ENCODE assay signal across 21 cellular contexts in the genomic region with DNA sequence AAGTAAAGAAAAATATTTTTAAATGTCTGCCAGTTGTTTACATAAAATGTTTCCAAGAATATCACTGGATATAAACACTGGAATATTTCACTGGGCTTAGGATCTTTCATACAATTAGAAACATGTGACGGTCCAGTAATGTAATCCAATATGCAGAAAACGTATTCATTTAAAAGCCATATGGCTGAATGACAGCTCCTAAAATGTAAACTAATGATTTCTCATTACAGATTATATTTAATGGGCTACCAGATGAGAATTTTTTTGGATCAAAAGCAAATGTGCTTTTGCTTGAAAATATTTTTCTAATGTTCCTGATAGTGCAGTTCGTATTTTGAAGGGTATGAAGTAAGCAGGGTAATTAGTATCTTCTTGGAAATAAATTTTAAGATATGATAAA.
A peak's percentile ranks its signal among the peaks of the same experiment; 100 is the strongest.
DNase-seq lines count a peak whose midpoint lies in the region; ATAC-seq and TF ChIP-seq lines count a peak whose summit lies in the region.
"Had no signal": no experiment of that assay in that cellular context is flagged by ENCODE, and none has a peak within 500 bp of the region (broad histone marks: within the 10 kb centered on the region; RNA-seq: fewer than 3 reads in every experiment).

No MANE protein-coding gene starts in this region.

- H3K9me3 Mint-ChIP-seq in brain = no peaks in the 10 kb centered on the region
- H3K9me3 Mint-ChIP-seq: activated CD8-positive, alpha-beta T cell treated with anti-CD3 and anti-CD28 coated beads for 36 hours; activated naive CD4-positive, alpha-beta T cell treated with anti-CD3 and anti-CD28 coated beads for 36 hours; nephron progenitor cell; stimulated activated naive B cell treated with anti-CD40 and anti-IgM and Interleukin-4, amounts not matched to agents 10 μg/mL and 1 μg/mL and 100 μg/mL, for 72 hours; T-helper 2 cell treated with Interferon-gamma antibody and Interleukin-4, amounts not matched to agents 5 μg/mL and 100 μg/mL, for 36 hours had no signal

- H3K36me3 Mint-ChIP-seq in brain = peaks cover 11% of the 10 kb centered on the region

- no peak for ATAC-seq in HG03280 (IDR thresholded peaks at IDR 0.05; ENCODE audit: unreplicated experiment)
- ATAC-seq: activated CD8-positive, alpha-beta T cell treated with anti-CD3 and anti-CD28 coated beads for 36 hours; body of pancreas; stimulated activated naive B cell treated with anti-CD40 and anti-IgM and Interleukin-4, amounts not matched to agents 10 μg/mL and 1 μg/mL and 100 μg/mL, for 72 hours; upper lobe of right lung had no signal

- H3K27me3 Mint-ChIP-seq in brain = peaks cover 4% of the 10 kb centered on the region
- H3K27me3 Mint-ChIP-seq: activated CD8-positive, alpha-beta T cell treated with anti-CD3 and anti-CD28 coated beads for 36 hours; stimulated activated naive B cell treated with anti-CD40 and anti-IgM and Interleukin-4, amounts not matched to agents 10 μg/mL and 1 μg/mL and 100 μg/mL, for 72 hours had no signal

- H3K27ac Mint-ChIP-seq in brain = peak overlapping the region in 3 of 5 experiments; percentile 68 to 88 (median 85)
- H3K27ac Mint-ChIP-seq: activated CD8-positive, alpha-beta T cell treated with anti-CD3 and anti-CD28 coated beads for 36 hours; activated naive CD4-positive, alpha-beta T cell treated with anti-CD3 and anti-CD28 coated beads for 36 hours; nephron progenitor cell; stimulated activated naive B cell treated with anti-CD40 and anti-IgM and Interleukin-4, amounts not matched to agents 10 μg/mL and 1 μg/mL and 100 μg/mL, for 72 hours; T-helper 2 cell treated with Interferon-gamma antibody and Interleukin-4, amounts not matched to agents 5 μg/mL and 100 μg/mL, for 36 hours had no signal

- DNase-seq in NCI-H1092 treated with DMSO at 0.1 percent for 48 hours (lab: John Stamatoyannopoulos, UW) (peak; percentile 70), NCI-H1092 (lab: John Stamatoyannopoulos, UW) (no peak), NCI-H748 (lab: John Stamatoyannopoulos, UW; ENCODE audit: unreplicated experiment) (peak; percentile 34), retina (peak; percentile 45), germinal center (ENCODE audit: low spot score) (no peak), NCI-H2029 (lab: John Stamatoyannopoulos, UW) (no peak)
- DNase-seq: activated CD4-positive, alpha-beta T cell treated with anti-CD3 and anti-CD28 coated beads for 1 hour; activated CD8-positive, alpha-beta memory T cell treated with anti-CD3 and anti-CD28 coated beads, Interleukin-2, amount 50 U/mL, for 48 hours; activated CD8-positive, alpha-beta T cell treated with anti-CD3 and anti-CD28 coated beads for 36 hours; activated naive CD4-positive, alpha-beta T cell treated with anti-CD3 and anti-CD28 coated beads for 36 hours; body of pancreas; DMS53; mammary epithelial cell; NCI-H1436; nephron progenitor cell; OCI-M1; stimulated activated naive B cell treated with anti-CD40 and anti-IgM and Interleukin-4, amounts not matched to agents 10 μg/mL and 1 μg/mL and 100 μg/mL, for 72 hours; upper lobe of right lung had no signal

- peak overlapping the region in 1 of 5 experiments; percentile 50 for H3K4me3 Mint-ChIP-seq in brain
- H3K4me3 Mint-ChIP-seq: activated CD8-positive, alpha-beta T cell treated with anti-CD3 and anti-CD28 coated beads for 36 hours; activated naive CD4-positive, alpha-beta T cell treated with anti-CD3 and anti-CD28 coated beads for 36 hours; nephron progenitor cell; stimulated activated naive B cell treated with anti-CD40 and anti-IgM and Interleukin-4, amounts not matched to agents 10 μg/mL and 1 μg/mL and 100 μg/mL, for 72 hours; T-helper 2 cell treated with Interferon-gamma antibody and Interleukin-4, amounts not matched to agents 5 μg/mL and 100 μg/mL, for 36 hours had no signal

- peaks cover 32% of the 10 kb centered on the region for H3K4me1 Mint-ChIP-seq in brain
- H3K4me1 Mint-ChIP-seq: nephron progenitor cell had no signal

- TF ChIP-seq CTCF in brain (conservative IDR thresholded peaks at IDR 0.05) = no peak

Comparison
In these comparisons a context has a peak if more than half of its experiments do, and no peak if none do; other contexts are left out.
1. DNase-seq: peak in NCI-H1092 treated with DMSO at 0.1 percent for 48 hours (single experiment), NCI-H748 (single experiment) and retina (single experiment); none in NCI-H1092 (single experiment), germinal center (single experiment) and NCI-H2029 (single experiment).